Comparison of ENCODE assay signal across 11 cellular contexts in genomic region chr2:65069425-65069824, GRCh38. TPM values are rescaled to one million over a fixed set of nuclear protein-coding genes. Genes with fewer than 3 reads are reported as not detected.
DNase-seq lines count a peak whose midpoint lies in the region; ATAC-seq and TF ChIP-seq lines count a peak whose summit lies in the region.
"Had no signal": no experiment of that assay in that cellular context is flagged by ENCODE, and none has a peak within 500 bp of the region (broad histone marks: within the 10 kb centered on the region; RNA-seq: fewer than 3 reads in every experiment).

No MANE protein-coding gene starts in this region.

- peak overlapping the region; percentile 91 for H3K27ac Mint-ChIP-seq in activated naive CD4-positive, alpha-beta T cell treated with anti-CD3 and anti-CD28 coated beads for 36 hours
- H3K27ac Mint-ChIP-seq in activated naive CD4-positive, alpha-beta T cell treated with anti-CD3 and anti-CD28 coated beads, Interleukin-2, amount 10 ng/mL, durations not matched to agents 7 days and 5 days, result no peak overlapping the region

- H3K4me3 ChIP-seq in adrenal gland (no peak overlapping the region), muscle layer of duodenum (ENCODE audit: low read depth in 1 of 2, low read length in 2 of 2) (no peak overlapping the region), tibial artery (no peak overlapping the region)

- peaks cover 25 to 60% of the 10 kb centered on the region in 2 donors for H3K4me1 ChIP-seq in adrenal gland (replicated peaks in 1 of 2)
- H3K4me1 ChIP-seq in muscle layer of duodenum (ENCODE audit: control insufficient read depth in 1 of 2, insufficient read depth in 2 of 2, low read length in 2 of 2), result peaks cover 28 to 42% of the 10 kb centered on the region in 2 donors
- H3K4me1 ChIP-seq in tibial artery, result peaks cover 0 to 57% (median 42%) of the 10 kb centered on the region in 4 donors

- H3K36me3 ChIP-seq in adrenal gland (replicated peaks in 1 of 2) (peaks cover 0 to 38% of the 10 kb centered on the region in 2 donors), muscle layer of duodenum (ENCODE audit: control insufficient read depth in 1 of 2, insufficient read depth in 2 of 2, low read length in 2 of 2) (peaks cover 34 to 40% of the 10 kb centered on the region in 2 donors), tibial artery (peaks cover 29 to 51% (median 49%) of the 10 kb centered on the region in 3 donors)

- peaks cover 5% of the 10 kb centered on the region for H3K36me3 Mint-ChIP-seq in activated naive CD4-positive, alpha-beta T cell treated with anti-CD3 and anti-CD28 coated beads for 36 hours (ENCODE audit: low read depth)
- peaks cover 16% of the 10 kb centered on the region for H3K36me3 Mint-ChIP-seq in activated naive CD4-positive, alpha-beta T cell treated with anti-CD3 and anti-CD28 coated beads, Interleukin-2, amount 10 ng/mL, durations not matched to agents 7 days and 5 days

- H3K9me3 Mint-ChIP-seq in activated naive CD4-positive, alpha-beta T cell treated with anti-CD3 and anti-CD28 coated beads for 36 hours, result no peaks in the 10 kb centered on the region
- no peaks in the 10 kb centered on the region for H3K9me3 Mint-ChIP-seq in activated naive CD4-positive, alpha-beta T cell treated with anti-CD3 and anti-CD28 coated beads, Interleukin-2, amount 10 ng/mL, durations not matched to agents 7 days and 5 days

- H3K27me3 Mint-ChIP-seq in activated naive CD4-positive, alpha-beta T cell treated with anti-CD3 and anti-CD28 coated beads for 36 hours (ENCODE audit: low read depth), result no peaks in the 10 kb centered on the region
- no peaks in the 10 kb centered on the region for H3K27me3 Mint-ChIP-seq in activated naive CD4-positive, alpha-beta T cell treated with anti-CD3 and anti-CD28 coated beads, Interleukin-2, amount 10 ng/mL, durations not matched to agents 7 days and 5 days

- TF ChIP-seq POLR2A in adrenal gland (IDR thresholded peaks at IDR 0.05), result no peak

- CTCF ChIA-PET in activated naive CD4-positive, alpha-beta T cell treated with anti-CD3 and anti-CD28 coated beads for 36 hours (lab: Charles Lee), result interaction anchor here (1.0 to 2.9 kb wide), 4 partner anchors 81 to 101 kb away, joined by 3 to 19 read pairs (median 6); no protein-coding TSS in a partner anchor
- CTCF ChIA-PET in activated naive CD4-positive, alpha-beta T cell treated with anti-CD3 and anti-CD28 coated beads, Interleukin-2, amount 10 ng/mL, durations not matched to agents 7 days and 5 days (lab: Charles Lee), result interaction anchor here (2.0 kb wide), 1 partner anchor 102 kb away, joined by 4 read pairs; no protein-coding TSS in a partner anchor

- TF ChIP-seq CTCF in adrenal gland (IDR thresholded peaks at IDR 0.05) (no peak), tibial artery (IDR thresholded peaks at IDR 0.05) (no peak)

- DNase-seq in activated naive CD4-positive, alpha-beta T cell treated with anti-CD3 and anti-CD28 coated beads for 36 hours, result no peak
- no peak for DNase-seq in activated naive CD4-positive, alpha-beta T cell treated with anti-CD3 and anti-CD28 coated beads, Interleukin-2, amount 10 ng/mL, durations not matched to agents 7 days and 5 days
- no peak for DNase-seq in adrenal gland
- DNase-seq in tibial artery, result no peak
- DNase-seq in cerebellum (ENCODE audit: low spot score), result no peak
- no peak for DNase-seq in NCI-H524 treated with DMSO at 0.1 percent for 48 hours (lab: John Stamatoyannopoulos, UW)
- DNase-seq in left lobe of liver (ENCODE audit: low spot score), result no peak
- DNase-seq: activated effector memory CD4-positive, alpha-beta T cell treated with Interleukin-2 at 50 U/mL for 16 hours; midbrain; NCI-H526 had no signal

- H3K4me3 Mint-ChIP-seq in activated naive CD4-positive, alpha-beta T cell treated with anti-CD3 and anti-CD28 coated beads for 36 hours, result no peak overlapping the region
- no peak overlapping the region for H3K4me3 Mint-ChIP-seq in activated naive CD4-positive, alpha-beta T cell treated with anti-CD3 and anti-CD28 coated beads, Interleukin-2, amount 10 ng/mL, durations not matched to agents 7 days and 5 days

- peak overlapping the region; percentile 41 to 90 (median 86) for H3K27ac ChIP-seq in adrenal gland
- H3K27ac ChIP-seq in muscle layer of duodenum (ENCODE audit: low read length), result peak overlapping the region; percentile 85
- peak overlapping the region; percentile 25 to 26 for H3K27ac ChIP-seq in tibial artery

- H3K4me1 Mint-ChIP-seq in activated naive CD4-positive, alpha-beta T cell treated with anti-CD3 and anti-CD28 coated beads for 36 hours (ENCODE audit: low read depth), result peaks cover 39% of the 10 kb centered on the region
- H3K4me1 Mint-ChIP-seq in activated naive CD4-positive, alpha-beta T cell treated with anti-CD3 and anti-CD28 coated beads, Interleukin-2, amount 10 ng/mL, durations not matched to agents 7 days and 5 days, result peaks cover 35% of the 10 kb centered on the region

- H3K9me3 ChIP-seq in adrenal gland (replicated peaks in 1 of 3) (no peaks in the 10 kb centered on the region), muscle layer of duodenum (ENCODE audit: control insufficient read depth in 1 of 2, low read length in 2 of 2) (no peaks in the 10 kb centered on the region), tibial artery (no peaks in the 10 kb centered on the region)

- whole genome bisulfite sequencing in adrenal gland, 4 donors, result 81 to 93% (median 91%) methylated on average over 3 to 6 of the region's 6 CpGs

- intact Hi-C loops in activated naive CD4-positive, alpha-beta T cell treated with anti-CD3 and anti-CD28 coated beads for 36 hours (cut with micrococcal nuclease), result no loop called here
- intact Hi-C loops in adrenal gland (cut with DNase I) (loop anchor here (5.0 to 10.0 kb wide), 4 partner anchors 55 to 118 kb away; no protein-coding TSS in a partner anchor), tibial artery (cut with DNase I; ENCODE audit: low total_unique reads) (loop anchor here (10.0 kb wide), 1 partner anchor 485 kb away; no protein-coding TSS in a partner anchor)

- no peaks in the 10 kb centered on the region for H3K27me3 ChIP-seq in adrenal gland
- H3K27me3 ChIP-seq in muscle layer of duodenum (ENCODE audit: low read depth, low read length), result no peaks in the 10 kb centered on the region
- H3K27me3 ChIP-seq in tibial artery, result no peaks in the 10 kb centered on the region

- ATAC-seq in left lobe of liver, result no peak

RNA-seq across cellular contexts. Expression of gene CEP68, which starts 13.2 kb away (rescaled TPM):
- 1 to 10 TPM; 6.0 to 7.3 TPM for total RNA-seq in activated naive CD4-positive, alpha-beta T cell treated with anti-CD3 and anti-CD28 coated beads for 36 hours
- total RNA-seq in adrenal gland (10 to 100 TPM in 6 of 8 donors, 1 to 10 TPM in 2; 8.0 to 19.3 (median 14.3) TPM), cerebellum (40.0 TPM), left lobe of liver (2.2 TPM)
- polyA plus RNA-seq in adrenal gland, result 10 to 100 TPM in 1 of 3 donors, 1 to 10 TPM in 2; 5.6 to 10.9 (median 7.2) TPM

Comparison
In these comparisons a context has a peak if more than half of its experiments do, and no peak if none do; other contexts are left out.
1. H3K27ac ChIP-seq: peak in every context shown above with its lines; median percentile 86 in adrenal gland; 85 in muscle layer of duodenum; 26 in tibial artery.